Comparison of ENCODE assay signal across 14 cellular contexts in genomic region chr1:54323324-54323739, GRCh38.
A peak's percentile ranks its signal among the peaks of the same experiment; 100 is the strongest.
DNase-seq lines count a peak whose midpoint lies in the region; ATAC-seq, FAIRE-seq and TF ChIP-seq lines count a peak whose summit lies in the region.
"Had no signal": no experiment of that assay in that cellular context is flagged by ENCODE, and none has a peak within 500 bp of the region (broad histone marks: within the 10 kb centered on the region; RNA-seq: fewer than 3 reads in every experiment).

No MANE protein-coding gene starts in this region.

- no peaks in the 10 kb centered on the region for H3K27me3 ChIP-seq in CD4-positive, alpha-beta T cell (ENCODE audit: control insufficient read depth, insufficient read depth, low read length)
- H3K27me3 ChIP-seq in NT2/D1 (ENCODE audit: insufficient read depth, insufficient read length) (no peaks in the 10 kb centered on the region), esophagus squamous epithelium (no peaks in the 10 kb centered on the region)

- CTCF ChIA-PET in CD4-positive, alpha-beta T cell (lab: Charles Lee): no interaction called here
- CTCF ChIA-PET in activated CD4-positive, alpha-beta T cell treated with anti-CD3 and anti-CD28 coated beads for 36 hours (lab: Charles Lee): no interaction called here

- no peak for ATAC-seq in CD4-positive, alpha-beta T cell (ENCODE audit: poor library complexity)
- ATAC-seq in omental fat pad (ENCODE audit: low FRiP score): peak; percentile 30
- no peak for ATAC-seq in activated CD4-positive, alpha-beta T cell treated with anti-CD3 and anti-CD28 coated beads for 36 hours
- ATAC-seq in GM21515 (IDR thresholded peaks at IDR 0.05; ENCODE audit: unreplicated experiment): no peak

- peaks cover 41% of the 10 kb centered on the region for H3K36me3 ChIP-seq in NT2/D1 (ENCODE audit: insufficient read depth, insufficient read length, low read length)
- peaks cover 0 to 4% (median 0%) of the 10 kb centered on the region in 3 donors for H3K36me3 ChIP-seq in esophagus squamous epithelium
- no peaks in the 10 kb centered on the region for H3K36me3 ChIP-seq in kidney (ENCODE audit: control insufficient read depth in 1 of 2, insufficient read depth in 2 of 2, low read length in 2 of 2)

- H3K9me3 ChIP-seq in CD4-positive, alpha-beta T cell (ENCODE audit: control insufficient read depth, low read length): no peaks in the 10 kb centered on the region
- no peaks in the 10 kb centered on the region for H3K9me3 ChIP-seq in NT2/D1 (ENCODE audit: insufficient read depth, low read length)
- H3K9me3 ChIP-seq in esophagus squamous epithelium: no peaks in the 10 kb centered on the region
- H3K9me3 ChIP-seq in kidney (ENCODE audit: control insufficient read depth in 1 of 2, low read length in 2 of 2): no peaks in the 10 kb centered on the region

- H3K36me3 Mint-ChIP-seq in CD4-positive, alpha-beta T cell (ENCODE audit: low read depth): no peaks in the 10 kb centered on the region
- no peaks in the 10 kb centered on the region for H3K36me3 Mint-ChIP-seq in activated CD4-positive, alpha-beta T cell treated with anti-CD3 and anti-CD28 coated beads for 36 hours (ENCODE audit: low read depth)

- H3K4me3 Mint-ChIP-seq in CD4-positive, alpha-beta T cell: no peak overlapping the region
- H3K4me3 Mint-ChIP-seq in activated CD4-positive, alpha-beta T cell treated with anti-CD3 and anti-CD28 coated beads for 36 hours: no peak overlapping the region
- H3K4me3 Mint-ChIP-seq: B cell had no signal

- 13 to 60% methylated on average over 1 of the region's 6 CpGs for WGBS in esophagus squamous epithelium, 2 donors

- no peak for DNase-seq in CD4-positive, alpha-beta T cell
- no peak for DNase-seq in NT2/D1 (ENCODE audit: low read depth, low spot score)
- no peak for DNase-seq in esophagus squamous epithelium (lab: John Stamatoyannopoulos, UW)
- no peak for DNase-seq in omental fat pad (ENCODE audit: low spot score)
- no peak for DNase-seq in activated CD4-positive, alpha-beta T cell treated with anti-CD3 and anti-CD28 coated beads for 36 hours
- no peak for DNase-seq in kidney
- no peak for DNase-seq in SW480 (ENCODE audit: low spot score)
- DNase-seq: activated CD4-positive, CD25-positive, alpha-beta regulatory T cell; activated effector memory CD4-positive, alpha-beta T cell treated with Interleukin-2 at 50 U/mL for 16 hours; NCI-H446 treated with DMSO at 0.1 percent for 48 hours; stimulated activated naive CD4-positive, alpha-beta T cell treated with Interleukin-2 at 50 U/mL for 16 hours had no signal

- no peak overlapping the region for H3K4me3 ChIP-seq in NT2/D1 (ENCODE audit: insufficient read length, low read depth)
- H3K4me3 ChIP-seq in esophagus squamous epithelium: no peak overlapping the region
- H3K4me3 ChIP-seq in kidney (ENCODE audit: low read length in 2 of 2): no peak overlapping the region

- TF ChIP-seq CTCF in CD4-positive, alpha-beta T cell (IDR thresholded peaks at IDR 0.05): no peak
- peak in 3 of 6 experiments; percentile 26 to 43 (median 30) for TF ChIP-seq CTCF in esophagus squamous epithelium (IDR thresholded peaks at IDR 0.05)
- TF ChIP-seq CTCF in omental fat pad (IDR thresholded peaks at IDR 0.05): no peak
- no peak for TF ChIP-seq CTCF in kidney (IDR thresholded peaks at IDR 0.05; ENCODE audit: borderline replicate concordance, extremely low read depth, insufficient read depth)

- peaks cover 95% of the 10 kb centered on the region for H3K4me1 Mint-ChIP-seq in CD4-positive, alpha-beta T cell (ENCODE audit: low read depth)
- peaks cover 46% of the 10 kb centered on the region for H3K4me1 Mint-ChIP-seq in activated CD4-positive, alpha-beta T cell treated with anti-CD3 and anti-CD28 coated beads for 36 hours

- H3K4me1 ChIP-seq in NT2/D1 (ENCODE audit: insufficient read depth, insufficient read length): peaks cover 45% of the 10 kb centered on the region
- peaks cover 41 to 90% (median 73%) of the 10 kb centered on the region in 3 donors for H3K4me1 ChIP-seq in esophagus squamous epithelium
- peaks cover 11 to 31% of the 10 kb centered on the region in 2 donors for H3K4me1 ChIP-seq in kidney (ENCODE audit: control insufficient read depth in 1 of 2, insufficient read depth in 1 of 2, low read depth in 1 of 2, low read length in 2 of 2)

- no peak for FAIRE-seq in kidney (lab: Jason Lieb, UNC)
- FAIRE-seq: colon had no signal

- POLR2A ChIA-PET in CD4-positive, alpha-beta T cell (lab: Charles Lee): no interaction called here
- POLR2A ChIA-PET in activated CD4-positive, alpha-beta T cell treated with anti-CD3 and anti-CD28 coated beads for 36 hours (lab: Charles Lee): no interaction called here

- H3K27ac ChIP-seq in CD4-positive, alpha-beta T cell (ENCODE audit: low read depth, low read length): no peak overlapping the region
- H3K27ac ChIP-seq in esophagus squamous epithelium: peak overlapping the region; percentile 54 to 87 (median 84)
- H3K27ac ChIP-seq in kidney (ENCODE audit: low read depth in 2 of 2, low read length in 2 of 2): no peak overlapping the region

- H3K27me3 Mint-ChIP-seq in CD4-positive, alpha-beta T cell: no peaks in the 10 kb centered on the region
- no peaks in the 10 kb centered on the region for H3K27me3 Mint-ChIP-seq in activated CD4-positive, alpha-beta T cell treated with anti-CD3 and anti-CD28 coated beads for 36 hours
- H3K27me3 Mint-ChIP-seq: B cell had no signal

- intact Hi-C loops in CD4-positive, alpha-beta T cell (cut with DNase I, micrococcal nuclease): no loop called here
- intact Hi-C loops in esophagus squamous epithelium (cut with DNase I) (no loop called here), kidney (cut with DNase I) (no loop called here)
- intact Hi-C loops in activated CD4-positive, alpha-beta T cell treated with anti-CD3 and anti-CD28 coated beads for 36 hours (cut with DNase I, micrococcal nuclease): no loop called here

- H3K9me3 Mint-ChIP-seq in CD4-positive, alpha-beta T cell: no peaks in the 10 kb centered on the region
- no peaks in the 10 kb centered on the region for H3K9me3 Mint-ChIP-seq in activated CD4-positive, alpha-beta T cell treated with anti-CD3 and anti-CD28 coated beads for 36 hours (ENCODE audit: low read depth)

- H3K9ac ChIP-seq in NT2/D1 (ENCODE audit: insufficient read length, low read depth) (peak overlapping the region; percentile 12), kidney (ENCODE audit: low read length in 2 of 2) (no peak overlapping the region)

- peak overlapping the region; percentile 74 for H3K27ac Mint-ChIP-seq in CD4-positive, alpha-beta T cell
- no peak overlapping the region for H3K27ac Mint-ChIP-seq in activated CD4-positive, alpha-beta T cell treated with anti-CD3 and anti-CD28 coated beads for 36 hours
- H3K27ac Mint-ChIP-seq: B cell had no signal

- TF ChIP-seq POLR2A in esophagus squamous epithelium (IDR thresholded peaks at IDR 0.05): no peak

Comparison
In these comparisons a context has a peak if more than half of its experiments do, and no peak if none do; other contexts are left out.
1. H3K27ac ChIP-seq: peak in esophagus squamous epithelium (4 of 4); none in CD4-positive, alpha-beta T cell (single experiment) and kidney (0 of 2).